ENCODE assay signal across 21 cellular contexts in the genomic region with DNA sequence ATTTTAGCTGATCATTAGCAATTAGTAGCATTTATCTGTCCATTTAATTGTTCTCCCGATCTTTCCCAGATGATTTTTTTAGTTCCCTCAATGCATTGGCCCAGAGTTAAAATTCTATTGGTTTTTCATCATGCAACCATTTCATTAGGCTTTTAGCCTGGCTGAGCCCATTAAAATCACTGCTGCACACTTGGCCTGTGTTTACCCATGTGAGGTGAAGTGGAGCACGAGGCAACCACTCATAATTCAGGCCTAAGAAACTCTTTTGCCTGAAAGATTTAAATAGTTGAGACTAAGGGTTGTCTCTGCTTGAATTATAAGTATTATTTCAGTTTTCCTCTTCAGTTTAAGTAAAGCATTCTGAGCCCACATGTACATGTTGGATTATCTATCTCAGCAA.
"Had no signal": no experiment of that assay in that cellular context is flagged by ENCODE, and none has a peak within 500 bp of the region (broad histone marks: within the 10 kb centered on the region; RNA-seq: fewer than 3 reads in every experiment).

No MANE protein-coding gene starts in this region.

- DNase-seq: hypothalamus; islet precursor cell; mesendoderm; naive B cell; natural killer cell; ovary; right cardiac atrium; stimulated activated CD4-positive, alpha-beta T cell treated with anti-CD3 and anti-CD28 coated beads, Interleukin-12 subunit alpha, Interleukin-12 subunit beta, amount 100 ng/mL, for 4 hours; stimulated activated CD4-positive, alpha-beta T cell treated with anti-CD3 and anti-CD28 coated beads, Interleukin-15, amount 100 ng/mL, for 24 hours; stimulated activated CD4-positive, alpha-beta T cell treated with anti-CD3 and anti-CD28 coated beads, Interleukin-2, amount 100 ng/mL, for 24 hours; stimulated activated CD4-positive, alpha-beta T cell treated with anti-CD3 and anti-CD28 coated beads, Interleukin-4, amount 100 ng/mL, for 1 hour; stimulated activated naive B cell treated with anti-CD40 and anti-IgM and Interleukin-4, amounts not matched to agents 10 μg/mL and 1 μg/mL and 100 μg/mL, for 72 hours; stimulated activated naive CD8-positive, alpha-beta T cell treated with anti-CD3 and anti-CD28 coated beads, Interleukin-15, Interleukin-2, amounts not matched to agents 100 U/mL and 50 U/mL, for 24 hours; stomach; testis; tibial artery; trophoblast cell; uterus had no signal

- H3K36me3 ChIP-seq: ovary, stomach, tibial artery, uterus had no signal

- H3K4me1 ChIP-seq: stomach, testis, tibial artery, uterus had no signal

- H3K27me3 ChIP-seq: ovary, stomach, testis, tibial artery, uterus had no signal

- H3K27ac ChIP-seq: ovary, skin epidermis, stomach, testis, tibial artery, uterus had no signal

- ATAC-seq: natural killer cell; right cardiac atrium; sciatic nerve; stimulated activated naive B cell treated with anti-CD40 and anti-IgM and Interleukin-4, amounts not matched to agents 10 μg/mL and 1 μg/mL and 100 μg/mL, for 72 hours; stimulated activated naive CD8-positive, alpha-beta T cell treated with anti-CD3 and anti-CD28 coated beads, Interleukin-15, Interleukin-2, amounts not matched to agents 100 U/mL and 50 U/mL, for 24 hours had no signal

- H3K9me3 ChIP-seq: ovary, testis, tibial artery, uterus had no signal

- H3K4me3 ChIP-seq: lung, ovary, skin epidermis, stomach, testis, tibial artery, uterus had no signal
